In genomic region chr1:56438901-56439551, GRCh38 we compare ENCODE assay signal across 18 cellular contexts.
A peak's percentile ranks its signal among the peaks of the same experiment; 100 is the strongest.
DNase-seq lines count a peak whose midpoint lies in the region; ATAC-seq and TF ChIP-seq lines count a peak whose summit lies in the region.
"Had no signal": no experiment of that assay in that cellular context is flagged by ENCODE, and none has a peak within 500 bp of the region (broad histone marks: within the 10 kb centered on the region; RNA-seq: fewer than 3 reads in every experiment).

No MANE protein-coding gene starts in this region.

- H3K4me3 ChIP-seq in heart right ventricle: no peak overlapping the region
- no peak overlapping the region for H3K4me3 ChIP-seq in foreskin fibroblast (ENCODE audit: low read depth in 1 of 2, low read length in 2 of 2)
- H3K4me3 ChIP-seq: GM12878 had no signal

- intact Hi-C loops in heart right ventricle (cut with DNase I): loop anchor here in 3 of 10 donors (10.0 kb wide), 1 partner anchor 136 kb away; the partner anchor contains the start of gene PLPP3 (in 3 of the 3)

- no peak overlapping the region for H3K4me3 Mint-ChIP-seq in memory B cell
- H3K4me3 Mint-ChIP-seq: CD4-positive, alpha-beta T cell had no signal

- ATAC-seq in heart right ventricle (peak; percentile 48 to 89 (median 76)), memory B cell (ENCODE audit: low read depth) (no peak), GM18873 (IDR thresholded peaks at IDR 0.05; ENCODE audit: low FRiP score, unreplicated experiment) (no peak)

- H3K27me3 ChIP-seq in heart right ventricle: no peaks in the 10 kb centered on the region
- H3K27me3 ChIP-seq: BE2C had no signal

- no peaks in the 10 kb centered on the region for H3K36me3 ChIP-seq in heart right ventricle
- H3K36me3 ChIP-seq: BE2C had no signal

- peaks cover 4 to 60% (median 39%) of the 10 kb centered on the region in 9 donors for H3K4me1 ChIP-seq in heart right ventricle
- H3K4me1 ChIP-seq: BE2C had no signal

- no peaks in the 10 kb centered on the region for H3K36me3 Mint-ChIP-seq in memory B cell

- TF ChIP-seq CTCF in heart right ventricle (IDR thresholded peaks at IDR 0.05) (no peak), GM10266 (IDR thresholded peaks at IDR 0.05; ENCODE audit: control insufficient read depth, insufficient read depth, low read depth, missing control alignments) (no peak), foreskin fibroblast (IDR thresholded peaks at IDR 0.05; ENCODE audit: low read depth, low read length) (no peak)

- no peaks in the 10 kb centered on the region for H3K9me3 Mint-ChIP-seq in memory B cell
- H3K9me3 Mint-ChIP-seq: CD4-positive, alpha-beta T cell had no signal

- peaks cover 21% of the 10 kb centered on the region for H3K4me1 Mint-ChIP-seq in memory B cell

- H3K27ac Mint-ChIP-seq in memory B cell: peak overlapping the region; percentile 63
- H3K27ac Mint-ChIP-seq: CD4-positive, alpha-beta T cell had no signal

- H3K27me3 Mint-ChIP-seq in memory B cell: no peaks in the 10 kb centered on the region
- H3K27me3 Mint-ChIP-seq: CD4-positive, alpha-beta T cell had no signal

- DNase-seq in NCI-H82 (lab: John Stamatoyannopoulos, UW): peak; percentile 15
- no peak for DNase-seq in NCI-H82 treated with DMSO at 0.1 percent for 48 hours (lab: John Stamatoyannopoulos, UW; ENCODE audit: unreplicated experiment)
- DNase-seq in heart right ventricle: peak in 1 of 2 donors; percentile 25
- no peak for DNase-seq in memory B cell (ENCODE audit: low spot score in 2 of 2)
- no peak for DNase-seq in GM10266 (ENCODE audit: extremely low spot score)
- DNase-seq in foreskin fibroblast: no peak
- DNase-seq: 8988T; BE2C; CD4-positive, alpha-beta T cell; GOT3; NCI-H1092; NCI-H2081 treated with DMSO at 0.1 percent for 48 hours; NCI-H526 treated with DMSO at 0.1 percent for 48 hours; NK-92 treated with Interleukin-12 subunit alpha and Interleukin-12 subunit beta, amount 100 ng/mL, for 24 hours had no signal

- no peaks in the 10 kb centered on the region for H3K9me3 ChIP-seq in heart right ventricle
- H3K9me3 ChIP-seq: BE2C had no signal

- peak overlapping the region; percentile 66 to 90 (median 75) for H3K27ac ChIP-seq in heart right ventricle
- peak overlapping the region; percentile 96 for H3K27ac ChIP-seq in temporal lobe (ENCODE audit: low read depth, low read length)
- H3K27ac ChIP-seq: KMS-11 had no signal

- 62 to 81% methylated on average over 4 of the region's 4 CpGs for WGBS in heart right ventricle, 2 donors

Comparison
In these comparisons a context has a peak if more than half of its experiments do, and no peak if none do; other contexts are left out.
1. ATAC-seq: peak in heart right ventricle (8 of 8); none in memory B cell (single experiment) and GM18873 (single experiment).